14 cellular contexts compared by ENCODE assay signal in genomic region chr5:88765798-88766197, GRCh38.
"Had no signal": no experiment of that assay in that cellular context is flagged by ENCODE, and none has a peak within 500 bp of the region (broad histone marks: within the 10 kb centered on the region; RNA-seq: fewer than 3 reads in every experiment).

No MANE protein-coding gene starts in this region.

- DNase-seq: erythroblast; foreskin keratinocyte; hippocampal formation; left colon; left ventricle myocardium superior; mesendoderm; naive B cell; small intestine; stimulated activated CD4-positive, alpha-beta T cell treated with anti-CD3 and anti-CD28 coated beads, Interleukin-12 subunit alpha, Interleukin-12 subunit beta, amount 100 ng/mL, for 4 hours; stimulated activated naive CD4-positive, alpha-beta T cell treated with Interleukin-2 at 50 U/mL for 16 hours; trophoblast cell had no signal

- H3K27ac ChIP-seq: foreskin keratinocyte had no signal

- H3K9me3 Mint-ChIP-seq: naive B cell, nephron had no signal

- H3K4me3 ChIP-seq: lung had no signal

- ATAC-seq: foreskin keratinocyte, left colon, left ventricle myocardium superior had no signal

- H3K27me3 Mint-ChIP-seq: dendritic cell treated with granulocyte-macrophage colony-stimulating factor and Interleukin-4, amounts not matched to agents 40 ng/mL and 50 ng/mL, for 4 days; naive B cell had no signal

- H3K4me3 Mint-ChIP-seq: dendritic cell treated with granulocyte-macrophage colony-stimulating factor and Interleukin-4, amounts not matched to agents 40 ng/mL and 50 ng/mL, for 4 days; nephron had no signal

- H3K4me1 ChIP-seq: foreskin keratinocyte had no signal

- H3K27ac Mint-ChIP-seq: dendritic cell treated with granulocyte-macrophage colony-stimulating factor and Interleukin-4, amounts not matched to agents 40 ng/mL and 50 ng/mL, for 4 days; nephron had no signal
